14 cellular contexts compared by ENCODE assay signal in the genomic region with DNA sequence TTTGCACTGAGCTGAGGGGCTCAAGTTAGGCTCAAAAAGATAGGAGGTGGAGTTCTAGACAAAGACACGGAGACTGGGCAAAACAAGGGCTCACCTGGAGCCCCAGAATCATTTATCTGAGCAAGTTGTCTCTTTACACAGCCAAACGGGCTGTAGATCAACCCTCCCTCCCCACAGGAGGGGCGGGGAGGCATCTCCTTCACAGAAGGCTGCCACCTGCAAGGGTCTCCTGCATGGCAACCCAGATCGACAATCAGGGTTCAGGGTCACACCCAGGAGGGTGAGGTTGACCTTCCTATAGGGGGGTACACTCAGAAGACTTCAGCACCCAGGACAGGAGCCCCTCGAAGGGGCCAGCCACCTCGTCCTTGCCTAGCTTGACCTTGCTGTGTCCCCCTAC.
DNase-seq lines count a peak whose midpoint lies in the region; ATAC-seq and TF ChIP-seq lines count a peak whose summit lies in the region.
"Had no signal": no experiment of that assay in that cellular context is flagged by ENCODE, and none has a peak within 500 bp of the region (broad histone marks: within the 10 kb centered on the region; RNA-seq: fewer than 3 reads in every experiment).

No MANE protein-coding gene starts in this region.

- no peaks in the 10 kb centered on the region for H3K9me3 Mint-ChIP-seq in activated naive CD8-positive, alpha-beta T cell (ENCODE audit: low read depth)
- H3K9me3 Mint-ChIP-seq in activated naive CD8-positive, alpha-beta T cell treated with anti-CD3 and anti-CD28 coated beads, Interleukin-2, amount 50 U/mL, for 24 hours = no peaks in the 10 kb centered on the region
- H3K9me3 Mint-ChIP-seq in T-cell (no peaks in the 10 kb centered on the region), endodermal cell (no peaks in the 10 kb centered on the region), type B pancreatic cell (peaks cover 7% of the 10 kb centered on the region)

- peaks cover 9% of the 10 kb centered on the region for H3K36me3 Mint-ChIP-seq in activated naive CD8-positive, alpha-beta T cell
- H3K36me3 Mint-ChIP-seq in activated naive CD8-positive, alpha-beta T cell treated with anti-CD3 and anti-CD28 coated beads, Interleukin-2, amount 50 U/mL, for 24 hours (ENCODE audit: low read depth) = peaks cover 51% of the 10 kb centered on the region
- H3K36me3 Mint-ChIP-seq in T-cell = peaks cover 66% of the 10 kb centered on the region
- no peaks in the 10 kb centered on the region for H3K36me3 Mint-ChIP-seq in endodermal cell (ENCODE audit: low read depth)
- no peaks in the 10 kb centered on the region for H3K36me3 Mint-ChIP-seq in type B pancreatic cell

- POLR2A ChIA-PET in T-cell (lab: Charles Lee) = no interaction called here

- no peak overlapping the region for H3K27ac ChIP-seq in endodermal cell (ENCODE audit: low read depth, low read length)
- H3K27ac ChIP-seq: PC-9 had no signal

- H3K4me3 ChIP-seq in endodermal cell (ENCODE audit: low read length) = no peak overlapping the region
- H3K4me3 ChIP-seq: PC-9 had no signal

- no peaks in the 10 kb centered on the region for H3K4me1 ChIP-seq in endodermal cell (ENCODE audit: control insufficient read depth, insufficient read depth, low read length)
- H3K4me1 ChIP-seq: Caco-2 had no signal

- no peaks in the 10 kb centered on the region for H3K9me3 ChIP-seq in endodermal cell (ENCODE audit: control insufficient read depth, low read length)
- H3K9me3 ChIP-seq: Caco-2 had no signal

- H3K27me3 ChIP-seq in endodermal cell (ENCODE audit: control insufficient read depth, insufficient read depth, low read length, poor library complexity, severe bottlenecking) = peaks cover 14% of the 10 kb centered on the region

- ATAC-seq in activated naive CD8-positive, alpha-beta T cell treated with anti-CD3 and anti-CD28 coated beads, Interleukin-2, amount 50 U/mL, for 24 hours = no peak
- no peak for ATAC-seq in T-cell (replicated peaks in 1 of 4)

- no peaks in the 10 kb centered on the region for H3K27me3 Mint-ChIP-seq in activated naive CD8-positive, alpha-beta T cell
- no peaks in the 10 kb centered on the region for H3K27me3 Mint-ChIP-seq in activated naive CD8-positive, alpha-beta T cell treated with anti-CD3 and anti-CD28 coated beads, Interleukin-2, amount 50 U/mL, for 24 hours
- H3K27me3 Mint-ChIP-seq in T-cell (no peaks in the 10 kb centered on the region), endodermal cell (ENCODE audit: insufficient read depth) (peaks cover 34% of the 10 kb centered on the region), type B pancreatic cell (peaks cover 27% of the 10 kb centered on the region)

- H3K27ac Mint-ChIP-seq in activated naive CD8-positive, alpha-beta T cell = peak overlapping the region; percentile 75
- no peak overlapping the region for H3K27ac Mint-ChIP-seq in activated naive CD8-positive, alpha-beta T cell treated with anti-CD3 and anti-CD28 coated beads, Interleukin-2, amount 50 U/mL, for 24 hours
- peak overlapping the region; percentile 73 to 79 for H3K27ac Mint-ChIP-seq in T-cell
- no peak overlapping the region for H3K27ac Mint-ChIP-seq in endodermal cell
- no peak overlapping the region for H3K27ac Mint-ChIP-seq in type B pancreatic cell

- peaks cover 52% of the 10 kb centered on the region for H3K4me1 Mint-ChIP-seq in activated naive CD8-positive, alpha-beta T cell (ENCODE audit: low read depth)
- peaks cover 58% of the 10 kb centered on the region for H3K4me1 Mint-ChIP-seq in activated naive CD8-positive, alpha-beta T cell treated with anti-CD3 and anti-CD28 coated beads, Interleukin-2, amount 50 U/mL, for 24 hours
- H3K4me1 Mint-ChIP-seq in T-cell (peaks cover 63 to 85% (median 83%) of the 10 kb centered on the region in 3 donors), endodermal cell (peaks cover 6% of the 10 kb centered on the region), type B pancreatic cell (ENCODE audit: unreplicated experiment) (peaks cover 13% of the 10 kb centered on the region)

- H3K9ac ChIP-seq in endodermal cell (ENCODE audit: extremely low read depth, low read length, poor library complexity, severe bottlenecking) = no peak overlapping the region

- no peak overlapping the region for H3K4me3 Mint-ChIP-seq in activated naive CD8-positive, alpha-beta T cell
- H3K4me3 Mint-ChIP-seq in activated naive CD8-positive, alpha-beta T cell treated with anti-CD3 and anti-CD28 coated beads, Interleukin-2, amount 50 U/mL, for 24 hours = no peak overlapping the region
- H3K4me3 Mint-ChIP-seq in T-cell = no peak overlapping the region
- H3K4me3 Mint-ChIP-seq in endodermal cell = no peak overlapping the region
- H3K4me3 Mint-ChIP-seq in type B pancreatic cell = no peak overlapping the region

- 90 to 100% methylated on average over 3 to 6 of the region's 6 CpGs for WGBS in endodermal cell (ENCODE audit: insufficient coverage in 1 of 2, insufficient read length in 1 of 2), 2 experiments

- no peak for DNase-seq in activated naive CD8-positive, alpha-beta T cell treated with anti-CD3 and anti-CD28 coated beads, Interleukin-2, amount 50 U/mL, for 24 hours
- no peak for DNase-seq in T-cell
- DNase-seq in endodermal cell = peak; percentile 35
- peak; percentile 45 for DNase-seq in type B pancreatic cell (ENCODE audit: extremely low spot score, unreplicated experiment)
- no peak for DNase-seq in NCI-H1092 (lab: John Stamatoyannopoulos, UW)
- DNase-seq in cerebellum (ENCODE audit: low spot score) = no peak
- DNase-seq: Caco-2, H7, NCI-H187 treated with DMSO at 0.1 percent for 48 hours, NCI-H2171, NCI-H446 treated with DMSO at 0.1 percent for 48 hours, NCI-H748 treated with DMSO at 0.1 percent for 48 hours, PC-9 had no signal

- no peak for TF ChIP-seq CTCF in endodermal cell (conservative IDR thresholded peaks at IDR 0.05)
- TF ChIP-seq CTCF in type B pancreatic cell (conservative IDR thresholded peaks at IDR 0.05) = no peak

- no peaks in the 10 kb centered on the region for H3K36me3 ChIP-seq in endodermal cell (ENCODE audit: control insufficient read depth, insufficient read depth, low read length)

- CTCF ChIA-PET in T-cell (lab: Charles Lee) = no interaction called here

Comparison
In these comparisons a context has a peak if more than half of its experiments do, and no peak if none do; other contexts are left out.
1. H3K27ac Mint-ChIP-seq: peak in activated naive CD8-positive, alpha-beta T cell (single experiment) and T-cell (2 of 2); none in activated naive CD8-positive, alpha-beta T cell treated with anti-CD3 and anti-CD28 coated beads, Interleukin-2, amount 50 U/mL, for 24 hours (single experiment), endodermal cell (single experiment) and type B pancreatic cell (single experiment).
2. DNase-seq: peak in endodermal cell (single experiment) and type B pancreatic cell (single experiment); none in activated naive CD8-positive, alpha-beta T cell treated with anti-CD3 and anti-CD28 coated beads, Interleukin-2, amount 50 U/mL, for 24 hours (single experiment), T-cell (0 of 34), NCI-H1092 (single experiment) and cerebellum (single experiment).